In genomic region chr5:522899-523657, GRCh38 we compare ENCODE assay signal across 8 cellular contexts. TPM values are rescaled to one million over a fixed set of nuclear protein-coding genes. Genes with fewer than 3 reads are reported as not detected.
DNase-seq lines count a peak whose midpoint lies in the region; TF ChIP-seq lines count a peak whose summit lies in the region.

No MANE protein-coding gene starts in this region.

- BruUV-seq in Caco-2 (replicated peaks; lab: Mats Ljungman, UMichigan): no TSS peak

- H3K36me3 ChIP-seq in Caco-2 (ENCODE audit: control insufficient read depth, insufficient read depth, low read length): no peaks in the 10 kb centered on the region

- CTCF ChIA-PET in Caco-2 (lab: Charles Lee): no interaction called here
- CTCF ChIA-PET in activated CD4-positive, alpha-beta T cell treated with anti-CD3 and anti-CD28 coated beads, Interleukin-2, amount 10 ng/mL, durations not matched to agents 7 days and 5 days (lab: Charles Lee): no interaction called here

- TF ChIP-seq CTCF in Caco-2 (IDR thresholded peaks at IDR 0.05; ENCODE audit: insufficient read depth in 1 of 2, low read depth in 1 of 2, low read length in 1 of 2, severe bottlenecking in 1 of 2, unreplicated experiment in 1 of 2) (no peak), VCaP (conservative IDR thresholded peaks at IDR 0.05) (no peak)

- H3K36me3 Mint-ChIP-seq in Caco-2 (ENCODE audit: insufficient read depth, unreplicated experiment): no peaks in the 10 kb centered on the region
- H3K36me3 Mint-ChIP-seq in activated CD4-positive, alpha-beta T cell treated with anti-CD3 and anti-CD28 coated beads, Interleukin-2, amount 10 ng/mL, durations not matched to agents 7 days and 5 days (ENCODE audit: low read depth): no peaks in the 10 kb centered on the region

- peaks cover 2% of the 10 kb centered on the region for H3K9me3 Mint-ChIP-seq in Caco-2 (ENCODE audit: unreplicated experiment)
- H3K9me3 Mint-ChIP-seq in activated CD4-positive, alpha-beta T cell treated with anti-CD3 and anti-CD28 coated beads, Interleukin-2, amount 10 ng/mL, durations not matched to agents 7 days and 5 days: no peaks in the 10 kb centered on the region

- H3K27me3 Mint-ChIP-seq in Caco-2 (ENCODE audit: insufficient read depth, unreplicated experiment): peaks cover 17% of the 10 kb centered on the region
- peaks cover 49% of the 10 kb centered on the region for H3K27me3 Mint-ChIP-seq in activated CD4-positive, alpha-beta T cell treated with anti-CD3 and anti-CD28 coated beads, Interleukin-2, amount 10 ng/mL, durations not matched to agents 7 days and 5 days

- POLR2A ChIA-PET in Caco-2 (lab: Charles Lee): interaction anchor here (0.6 kb wide), 1 partner anchor 16 kb away, joined by 6 read pairs; no protein-coding TSS in a partner anchor
- POLR2A ChIA-PET in activated CD4-positive, alpha-beta T cell treated with anti-CD3 and anti-CD28 coated beads, Interleukin-2, amount 10 ng/mL, durations not matched to agents 7 days and 5 days (lab: Charles Lee): no interaction called here

- H3K27me3 ChIP-seq in Caco-2 (replicated peaks; ENCODE audit: control insufficient read depth, insufficient read depth, low read length): no peaks in the 10 kb centered on the region; the same call in 1 of the 2 replicates

- H3K4me1 Mint-ChIP-seq in Caco-2 (ENCODE audit: low read depth, unreplicated experiment): no peaks in the 10 kb centered on the region
- H3K4me1 Mint-ChIP-seq in activated CD4-positive, alpha-beta T cell treated with anti-CD3 and anti-CD28 coated beads, Interleukin-2, amount 10 ng/mL, durations not matched to agents 7 days and 5 days: peaks cover 26% of the 10 kb centered on the region

- peaks cover 15% of the 10 kb centered on the region for H3K4me1 ChIP-seq in Caco-2

- peak overlapping the region; percentile 66; the same call in 1 of the 2 replicates for H3K27ac ChIP-seq in VCaP

- H3K4me3 ChIP-seq in Caco-2 (ENCODE audit: low read depth, low read length): peak overlapping the region; percentile 38

- TF ChIP-seq RAD21 in Ishikawa (IDR thresholded peaks at IDR 0.05; ENCODE audit: low read depth): no peak

- peak overlapping the region; percentile 60 for H3K4me3 Mint-ChIP-seq in Caco-2 (ENCODE audit: unreplicated experiment)
- H3K4me3 Mint-ChIP-seq in activated CD4-positive, alpha-beta T cell treated with anti-CD3 and anti-CD28 coated beads, Interleukin-2, amount 10 ng/mL, durations not matched to agents 7 days and 5 days: no peak overlapping the region

- intact Hi-C loops in Caco-2 (cut with micrococcal nuclease; ENCODE audit: unreplicated experiment): no loop called here

- DNase-seq in Caco-2 (no peak), mucosa of gallbladder (ENCODE audit: low spot score) (peak; percentile 60), NCI-H1930 (lab: John Stamatoyannopoulos, UW) (no peak), NK-92 (lab: John Stamatoyannopoulos, UW; ENCODE audit: unreplicated experiment) (no peak), A172 (ENCODE audit: low spot score) (no peak)
- no peak for DNase-seq in activated CD4-positive, alpha-beta T cell treated with anti-CD3 and anti-CD28 coated beads, Interleukin-2, amount 10 ng/mL, durations not matched to agents 7 days and 5 days

- H3K27ac Mint-ChIP-seq in Caco-2 (ENCODE audit: unreplicated experiment): no peak overlapping the region
- no peak overlapping the region for H3K27ac Mint-ChIP-seq in activated CD4-positive, alpha-beta T cell treated with anti-CD3 and anti-CD28 coated beads, Interleukin-2, amount 10 ng/mL, durations not matched to agents 7 days and 5 days

- no peak; the same call in 1 of the 2 replicates for TF ChIP-seq EP300 in Ishikawa (IDR thresholded peaks at IDR 0.05; ENCODE audit: borderline replicate concordance)

- H3K9me3 ChIP-seq in Caco-2: no peaks in the 10 kb centered on the region

TF ChIP-seq in Ishikawa, 13 proteins besides CTCF, POLR2A, EP300 and RAD21:
- no peak for TF ChIP-seq CEBPB (IDR thresholded peaks at IDR 0.05)
- no peak for TF ChIP-seq FOXM1 (IDR thresholded peaks at IDR 0.05; ENCODE audit: borderline replicate concordance, low read depth)
- peak; percentile 56 for TF ChIP-seq TCF12 (IDR thresholded peaks at IDR 0.05; ENCODE audit: low read depth)
- TF ChIP-seq EGR1 (IDR thresholded peaks at IDR 0.05): no peak
- TF ChIP-seq YY1 (IDR thresholded peaks at IDR 0.05; ENCODE audit: low read depth): no peak
- TF ChIP-seq NFIC (IDR thresholded peaks at IDR 0.05): peak; percentile 74
- no peak for TF ChIP-seq TAF1 (IDR thresholded peaks at IDR 0.05; ENCODE audit: low read depth)
- TF ChIP-seq USF1 (IDR thresholded peaks at IDR 0.05): no peak
- TF ChIP-seq CREB1 (IDR thresholded peaks at IDR 0.05; ENCODE audit: low read depth): no peak
- peak; percentile 45; the same call in 1 of the 2 replicates for TF ChIP-seq ZBTB7A (IDR thresholded peaks at IDR 0.05; ENCODE audit: low read depth)
- no peak for TF ChIP-seq REST (IDR thresholded peaks at IDR 0.05; ENCODE audit: low read depth)
- TF ChIP-seq MAX (IDR thresholded peaks at IDR 0.05): no peak
- TF ChIP-seq TEAD4 (IDR thresholded peaks at IDR 0.05): no peak

RNA-seq across cellular contexts. Expression of gene SLC9A3, which starts 1.2 kb away (rescaled TPM):
- total RNA-seq in Caco-2 (2022): 3.4 and 3.7 TPM in 2 replicates
- 537 TPM for total RNA-seq in mucosa of gallbladder
- 4.7 and 5.8 TPM in 2 replicates for total RNA-seq in A172 (2014; rRNA removed; shearing (Covaris generic))
- total RNA-seq in activated CD4-positive, alpha-beta T cell treated with anti-CD3 and anti-CD28 coated beads, Interleukin-2, amount 10 ng/mL, durations not matched to agents 7 days and 5 days: 1 to 10 TPM; 1.4 to 2.2 TPM

Comparison
In these comparisons a context has a peak if more than half of its experiments do, and no peak if none do; other contexts are left out.
1. RNA of gene SLC9A3, which starts 1.2 kb away (total RNA-seq): 537 TPM in mucosa of gallbladder (single experiment); 4.7 to 5.8 TPM in A172, 3.4 to 3.7 TPM in Caco-2 and 1.4 to 2.2 TPM in activated CD4-positive, alpha-beta T cell treated with anti-CD3 and anti-CD28 coated beads, Interleukin-2, amount 10 ng/mL, durations not matched to agents 7 days and 5 days; every median in the first group is over 10 times any median in the second.